8 cellular contexts compared by ENCODE assay signal in the genomic region with DNA sequence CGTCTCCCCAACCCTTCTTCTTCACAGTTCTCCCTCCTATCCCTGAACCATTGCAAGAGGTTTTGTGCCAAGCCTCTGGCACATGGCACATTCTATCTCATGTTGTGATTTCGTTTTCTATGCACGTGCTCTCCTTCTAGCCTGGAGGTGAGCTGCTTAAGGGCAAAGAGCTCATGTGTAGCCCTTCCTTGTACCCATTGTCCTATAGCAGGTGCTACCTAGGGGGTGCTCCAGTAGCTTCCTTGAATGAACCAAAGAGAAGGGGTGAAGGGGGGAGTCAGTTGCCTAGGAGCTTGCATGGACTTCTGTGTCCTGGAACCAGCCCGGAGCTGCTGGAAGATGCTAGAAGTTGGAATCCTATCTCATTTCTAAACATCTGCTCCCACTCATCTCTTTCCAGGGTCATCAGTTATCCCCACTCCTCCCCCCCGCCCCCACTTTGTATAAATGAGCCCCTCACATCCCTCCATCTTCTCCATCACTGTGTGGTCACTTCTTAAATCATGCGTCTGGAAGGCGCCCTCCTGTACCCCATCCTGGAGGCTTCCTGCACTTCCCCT. TPM values are rescaled to one million over a fixed set of nuclear protein-coding genes. Genes with fewer than 3 reads are reported as not detected.
A peak's percentile ranks its signal among the peaks of the same experiment; 100 is the strongest.
DNase-seq lines count a peak whose midpoint lies in the region; ATAC-seq lines count a peak whose summit lies in the region.

No MANE protein-coding gene starts in this region.

- peak; percentile 59 for DNase-seq in RPMI8226
- peak; percentile 20 for DNase-seq in retina
- DNase-seq in NOMO-1 (lab: John Stamatoyannopoulos, UW; ENCODE audit: unreplicated experiment in 2 of 2), result no peak
- DNase-seq in GM03348 (ENCODE audit: low spot score), result no peak

- H3K27me3 ChIP-seq in esophagus (ENCODE audit: control insufficient read depth in 1 of 2, insufficient read depth in 2 of 2, low read length in 2 of 2), result peaks cover 0 to 2% of the 10 kb centered on the region in 2 donors

- ATAC-seq in GM21526 (IDR thresholded peaks at IDR 0.05; ENCODE audit: low FRiP score, unreplicated experiment) (no peak), GM21367 (IDR thresholded peaks at IDR 0.05; ENCODE audit: unreplicated experiment) (no peak)

- WGBS in esophagus, 2 donors, result 9 to 12% methylated on average over 7 of the region's 7 CpGs

- peak overlapping the region; percentile 63; the same call in 1 of the 2 replicates for H3K4me3 ChIP-seq in GM08714 (ENCODE audit: low read length)
- H3K4me3 ChIP-seq in esophagus (ENCODE audit: low read depth in 1 of 2, low read length in 2 of 2), result peak overlapping the region; percentile 69 to 70

- H3K27ac ChIP-seq in esophagus (ENCODE audit: low read depth in 2 of 2, low read length in 1 of 2), result peak overlapping the region; percentile 8 to 81

- no peaks in the 10 kb centered on the region for H3K36me3 ChIP-seq in esophagus (ENCODE audit: control insufficient read depth in 2 of 2, insufficient read depth in 2 of 2, low read length in 1 of 2)

- peaks cover 0 to 9% of the 10 kb centered on the region in 2 donors for H3K4me1 ChIP-seq in esophagus (ENCODE audit: control insufficient read depth in 2 of 2, insufficient read depth in 2 of 2, low read length in 1 of 2)

- no peaks in the 10 kb centered on the region for H3K9me3 ChIP-seq in esophagus (ENCODE audit: control insufficient read depth in 2 of 2, insufficient read depth in 1 of 2, low read depth in 1 of 2, low read length in 1 of 2)

RNA-seq across cellular contexts. Expression of gene DISC1, which starts 0.5 kb away (rescaled TPM):
- under 1 TPM; 0.41 to 0.79 TPM for polyA plus RNA-seq in esophagus

Comparison
In these comparisons a context has a peak if more than half of its experiments do, and no peak if none do; other contexts are left out.
1. DNase-seq: peak in RPMI8226 (single experiment) and retina (single experiment); none in NOMO-1 (0 of 2) and GM03348 (single experiment).